8 cellular contexts compared by ENCODE assay signal in genomic region chr17:35119370-35120185, GRCh38. TPM values are rescaled to one million over a fixed set of nuclear protein-coding genes. Genes with fewer than 3 reads are reported as not detected.
DNase-seq lines count a peak whose midpoint lies in the region; ATAC-seq and TF ChIP-seq lines count a peak whose summit lies in the region.

RAD51D (minus strand) TSS chr17:35119860; CDS start chr17:35119613, 247 bp downstream.

- H3K4me1 ChIP-seq in spleen: peaks cover 12 to 45% (median 28%) of the 10 kb centered on the region in 6 donors

- H3K27ac Mint-ChIP-seq in WTC11: no peak within 1 kb of the TSS
- peak within 1 kb of the TSS; percentile 79 to 97 (median 89) for H3K27ac Mint-ChIP-seq in immature natural killer cell

- 0 out of 2 replicates have a peak, but pooled peaks cover 5% of the 10 kb centered on the region for H3K36me3 Mint-ChIP-seq in WTC11
- no peaks in the 10 kb centered on the region for H3K36me3 Mint-ChIP-seq in immature natural killer cell

- H3K27ac ChIP-seq in 22Rv1 (peak within 1 kb of the TSS; percentile 74), spleen (peak within 1 kb of the TSS; percentile 68 to 92 (median 84))

- WGBS in spleen, 5 donors: 0 to 1% (median 0%) methylated on average over 15 to 72 of the region's 72 CpGs

- H3K4me3 ChIP-seq in cardiac fibroblast (replicated peaks in 1 of 2; ENCODE audit: low read depth in 2 of 2, low read length in 2 of 2) (peak within 1 kb of the TSS; percentile 79 to 90), spleen (peak within 1 kb of the TSS; percentile 66 to 97 (median 88))

- H3K36me3 ChIP-seq in spleen: peaks cover 0 to 14% (median 0%) of the 10 kb centered on the region in 6 donors

- peak; percentile 97 for TF ChIP-seq CTCF in 22Rv1 (IDR thresholded peaks at IDR 0.05)
- peak; percentile 90 for TF ChIP-seq CTCF in WTC11 (IDR thresholded peaks at IDR 0.05)
- peak; percentile 53 for TF ChIP-seq CTCF in cardiac fibroblast (IDR thresholded peaks at IDR 0.05; ENCODE audit: low read depth, low read length)
- TF ChIP-seq CTCF in spleen (IDR thresholded peaks at IDR 0.05 in 8 of 11, conservative IDR thresholded peaks at IDR 0.05 in 3 of 11): peak; percentile 85 to 99 (median 98)

- H3K27me3 ChIP-seq in spleen (replicated peaks in 1 of 7): no peaks in the 10 kb centered on the region

- H3K27me3 Mint-ChIP-seq in WTC11 (ENCODE audit: low read depth) (peaks cover 29% of the 10 kb centered on the region), immature natural killer cell (ENCODE audit: low read depth in 3 of 3) (peaks cover 0 to 8% (median 3%) of the 10 kb centered on the region in 3 donors)

- POLR2A ChIA-PET in WTC11 (lab: Charles Lee): interaction anchor here (0.6 kb wide), 2 partner anchors 431 to 448 kb away, joined by 3 to 9 read pairs; no protein-coding TSS in a partner anchor

- H3K4me1 Mint-ChIP-seq in WTC11: peaks cover 17% of the 10 kb centered on the region
- H3K4me1 Mint-ChIP-seq in immature natural killer cell: peaks cover 42 to 46% of the 10 kb centered on the region in 2 donors

- TF ChIP-seq POLR2A in GM18526 (IDR thresholded peaks at IDR 0.05; ENCODE audit: extremely low read depth, insufficient read length) (peak; percentile 53), spleen (IDR thresholded peaks at IDR 0.05) (peak in 1 of 3 donors; percentile 35)

- intact Hi-C loops in spleen (cut with DNase I; ENCODE audit: low total_unique reads): loop anchor here (5.0 kb wide), 2 partner anchors 577 to 697 kb away; no protein-coding TSS in a partner anchor

- CTCF ChIA-PET in WTC11 (lab: Charles Lee): interaction anchor here (0.6 to 2.3 kb wide), 38 partner anchors 8 to 699 kb away, joined by 3 to 27 read pairs (median 4); partner anchors contain the start of genes LIG3, PEX12, RFFL and SLFN13

- no peaks in the 10 kb centered on the region for H3K9me3 Mint-ChIP-seq in WTC11
- H3K9me3 Mint-ChIP-seq in immature natural killer cell: no peaks in the 10 kb centered on the region

- DNase-seq in NCI-H2196 (lab: John Stamatoyannopoulos, UW; ENCODE audit: unreplicated experiment): peak; percentile 62
- DNase-seq in WTC11 (ENCODE audit: low spot score): peak; percentile 82
- DNase-seq in cardiac fibroblast (ENCODE audit: low read depth in 2 of 2): peak; percentile 65 to 76
- DNase-seq in immature natural killer cell: peak; percentile 81 to 85 (median 84)
- DNase-seq in spleen: peak; percentile 96

- peak within 1 kb of the TSS; percentile 87 for H3K4me3 Mint-ChIP-seq in WTC11
- H3K4me3 Mint-ChIP-seq in immature natural killer cell: peak within 1 kb of the TSS; percentile 88 to 95 (median 94)

- no peaks in the 10 kb centered on the region for H3K9me3 ChIP-seq in spleen

- ATAC-seq in HG03103 (IDR thresholded peaks at IDR 0.05; ENCODE audit: low read depth, unreplicated experiment) (peak; percentile 74), WTC11 (peak; percentile 90)

TF ChIP-seq in WTC11, 78 proteins besides CTCF, POLR2A, EP300 and RAD21 (continues in another document):
- TF ChIP-seq ATF6 (CRISPR knock-in tag; IDR thresholded peaks at IDR 0.05): no peak
- no peak for TF ChIP-seq ESRRA (CRISPR knock-in tag; IDR thresholded peaks at IDR 0.05; ENCODE audit: borderline replicate concordance)
- peak; percentile 99 for TF ChIP-seq E2F5 (CRISPR knock-in tag; IDR thresholded peaks at IDR 0.05)
- no peak for TF ChIP-seq CREB1 (CRISPR knock-in tag; IDR thresholded peaks at IDR 0.05)
- 0 out of 2 replicates have a peak, but pooled peaks have one; percentile 62 for TF ChIP-seq MYBL2 (CRISPR knock-in tag; IDR thresholded peaks at IDR 0.05)
- no peak for TF ChIP-seq SMAD4 (CRISPR knock-in tag; IDR thresholded peaks at IDR 0.05)
- peak; percentile 35 for TF ChIP-seq SP1 (CRISPR knock-in tag; conservative IDR thresholded peaks at IDR 0.05)
- TF ChIP-seq ZNF281 (CRISPR knock-in tag; IDR thresholded peaks at IDR 0.05): no peak
- no peak for TF ChIP-seq ZNF425 (CRISPR knock-in tag; conservative IDR thresholded peaks at IDR 0.05)
- 0 out of 2 replicates have a peak, but pooled peaks have one; percentile 67 for TF ChIP-seq ZBTB21 (CRISPR knock-in tag; IDR thresholded peaks at IDR 0.05; ENCODE audit: borderline replicate concordance)
- no peak for TF ChIP-seq GTF2I (CRISPR knock-in tag; conservative IDR thresholded peaks at IDR 0.05)
- 0 out of 2 replicates have a peak, but pooled peaks have one; percentile 53 for TF ChIP-seq KAT7 (CRISPR knock-in tag; IDR thresholded peaks at IDR 0.05; ENCODE audit: borderline replicate concordance)
- peak; percentile 83 for TF ChIP-seq ETV6 (CRISPR knock-in tag; IDR thresholded peaks at IDR 0.05)
- TF ChIP-seq SMAD3 (CRISPR knock-in tag; IDR thresholded peaks at IDR 0.05; ENCODE audit: borderline replicate concordance): no peak
- no peak for TF ChIP-seq IRF2 (CRISPR knock-in tag; IDR thresholded peaks at IDR 0.05; ENCODE audit: borderline replicate concordance, low read depth)
- TF ChIP-seq USF1 (CRISPR knock-in tag; IDR thresholded peaks at IDR 0.05): peak; percentile 96

RNA-seq across cellular contexts. Expression of gene RAD51D, which starts in this region (rescaled TPM):
- total RNA-seq in WTC11 (2021) (13.8 to 15.7 TPM (median 15.0 TPM) in 3 replicates), spleen (10 to 100 TPM in 6 of 7 donors, 1 to 10 TPM in 1; 9.0 to 24.1 (median 14.9) TPM)
- polyA plus RNA-seq in immature natural killer cell (10 to 100 TPM; 11.0 to 17.8 (median 13.8) TPM), spleen (1 to 10 TPM; 4.0 to 8.4 (median 5.5) TPM)

Comparison
In these comparisons a context has a peak if more than half of its experiments do, and no peak if none do; other contexts are left out.
1. Peak in every context shown above with its lines: DNase-seq, ATAC-seq, H3K4me3 ChIP-seq and H3K27ac ChIP-seq.